In the genomic region with DNA sequence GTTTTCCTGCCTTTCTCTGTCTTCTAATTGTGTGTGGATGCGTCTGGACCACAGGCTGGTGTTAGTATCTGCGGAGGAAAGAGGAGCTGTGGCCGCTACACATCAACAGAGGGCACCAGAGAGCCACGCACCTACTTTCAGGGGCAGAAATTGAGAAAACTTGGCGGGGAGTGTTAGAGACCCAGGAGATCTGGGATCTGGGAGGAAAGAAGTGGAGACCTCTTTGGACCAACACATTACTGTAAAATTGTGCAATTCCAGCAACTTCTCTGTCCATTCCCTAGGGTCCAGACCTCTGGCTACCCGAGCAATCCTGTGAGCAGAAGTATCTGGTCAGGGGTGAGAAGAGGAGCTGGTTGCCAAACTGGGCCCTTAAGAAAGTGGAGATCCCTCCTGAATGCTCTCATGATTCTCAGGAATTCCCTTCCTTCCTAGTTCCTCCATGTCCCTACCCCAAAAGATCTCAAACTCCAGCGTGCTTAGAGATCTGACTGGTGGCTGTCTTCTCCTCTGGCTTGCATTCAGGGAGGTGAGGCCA, we compare ENCODE assay signal across 8 cellular contexts. TPM values are rescaled to one million over a fixed set of nuclear protein-coding genes. Genes with fewer than 3 reads are reported as not detected.
DNase-seq lines count a peak whose midpoint lies in the region; ATAC-seq and TF ChIP-seq lines count a peak whose summit lies in the region.

No MANE protein-coding gene starts in this region.

- no peaks in the 10 kb centered on the region for H3K9me3 Mint-ChIP-seq in activated T-cell treated with anti-CD3 and anti-CD28 coated beads, Interleukin-2, amount 50 U/mL, for 4 hours

- no peaks in the 10 kb centered on the region for H3K9me3 ChIP-seq in BLaER1 treated with 17β-estradiol and CSF1 and Interleukin-3, amounts not matched to agents 10 nM and 100 nM (replicated peaks in 1 of 11)
- H3K9me3 ChIP-seq in GM23248 (ENCODE audit: low read depth) (no peaks in the 10 kb centered on the region), osteoblast (ENCODE audit: low read depth, low read length) (no peaks in the 10 kb centered on the region)

- peaks cover 6% of the 10 kb centered on the region for H3K4me1 Mint-ChIP-seq in activated T-cell treated with anti-CD3 and anti-CD28 coated beads, Interleukin-2, amount 50 U/mL, for 4 hours (ENCODE audit: low read depth)

- H3K4me2 ChIP-seq in BLaER1 treated with 17β-estradiol and CSF1 and Interleukin-3, amounts not matched to agents 10 nM and 100 nM, result peak overlapping the region; percentile 84 to 94 (median 90)
- H3K4me2 ChIP-seq in GM23248 (ENCODE audit: unreplicated experiment) (peak overlapping the region; percentile 73), osteoblast (ENCODE audit: insufficient read depth, low read length) (peak overlapping the region; percentile 8)

- WGBS in GM23248 (ENCODE audit: low coverage in 1 of 2, low lambda C conversion rate in 2 of 2, missing lambda C conversion rate in 2 of 2), 2 experiments, result 16 to 21% methylated on average over 7 of the region's 7 CpGs

- in situ Hi-C loops in GM23248 (cut with MboI), result no loop called here

- no peaks in the 10 kb centered on the region for H3K27me3 ChIP-seq in BLaER1 treated with 17β-estradiol and CSF1 and Interleukin-3, amounts not matched to agents 10 nM and 100 nM
- no peaks in the 10 kb centered on the region for H3K27me3 ChIP-seq in GM23248 (replicated peaks; ENCODE audit: insufficient read depth)
- H3K27me3 ChIP-seq in foreskin keratinocyte, result no peaks in the 10 kb centered on the region
- peaks cover 10% of the 10 kb centered on the region for H3K27me3 ChIP-seq in osteoblast (ENCODE audit: insufficient read depth, low read length)

- H3K36me3 Mint-ChIP-seq in activated T-cell treated with anti-CD3 and anti-CD28 coated beads, Interleukin-2, amount 50 U/mL, for 4 hours (ENCODE audit: insufficient read depth), result no peaks in the 10 kb centered on the region

- H3K4me3 ChIP-seq in BLaER1 treated with 17β-estradiol and CSF1 and Interleukin-3, amounts not matched to agents 10 nM and 100 nM, result 0 out of 20 replicates have a peak overlapping the region, but pooled peaks of 1 of the 10 experiments have one; percentile 88
- no peak overlapping the region for H3K4me3 ChIP-seq in GM23248
- H3K4me3 ChIP-seq in osteoblast (ENCODE audit: insufficient read depth, low read length), result no peak overlapping the region

- H3F3A ChIP-seq in GM23248 (ENCODE audit: insufficient read depth), result peaks cover 17% of the 10 kb centered on the region; the same call in 1 of the 2 replicates

- DNase-seq in GM23248, result peak; percentile 84
- peak; percentile 13 to 37 for DNase-seq in NOMO-1 (lab: John Stamatoyannopoulos, UW; ENCODE audit: unreplicated experiment in 2 of 2)
- DNase-seq in activated T-cell treated with anti-CD3 and anti-CD28 coated beads, Interleukin-2, amount 50 U/mL, for 4 hours, result no peak
- DNase-seq in foreskin keratinocyte, result peak; percentile 29 to 66
- DNase-seq in osteoblast (ENCODE audit: insufficient read length, low spot score, missing footprints), result peak; percentile 93
- DNase-seq in NCI-H128 (lab: John Stamatoyannopoulos, UW; ENCODE audit: unreplicated experiment), result no peak

- peak overlapping the region in 1 of 11 experiments; percentile 93; a peak in 1 of 22 replicates for H3K9ac ChIP-seq in BLaER1 treated with 17β-estradiol and CSF1 and Interleukin-3, amounts not matched to agents 10 nM and 100 nM
- no peak overlapping the region for H3K9ac ChIP-seq in GM23248

- no peaks in the 10 kb centered on the region for H3K36me3 ChIP-seq in BLaER1 treated with 17β-estradiol and CSF1 and Interleukin-3, amounts not matched to agents 10 nM and 100 nM
- no peaks in the 10 kb centered on the region for H3K36me3 ChIP-seq in GM23248 (ENCODE audit: low read depth)
- H3K36me3 ChIP-seq in osteoblast (ENCODE audit: insufficient read depth, low read length), result no peaks in the 10 kb centered on the region

- H3K27ac ChIP-seq in BLaER1 treated with 17β-estradiol and CSF1 and Interleukin-3, amounts not matched to agents 10 nM and 100 nM, result peak overlapping the region in 4 of 11 experiments; percentile 8 to 88 (median 53); a peak in 2 of 22 replicates
- no peak overlapping the region; the same call in 1 of the 2 replicates for H3K27ac ChIP-seq in GM23248
- no peak overlapping the region for H3K27ac ChIP-seq in foreskin keratinocyte
- peak overlapping the region; percentile 26 for H3K27ac ChIP-seq in osteoblast (ENCODE audit: low read depth, low read length)

- no peak overlapping the region for H3K4me3 Mint-ChIP-seq in activated T-cell treated with anti-CD3 and anti-CD28 coated beads, Interleukin-2, amount 50 U/mL, for 4 hours

- H3K9me2 ChIP-seq in GM23248 (ENCODE audit: insufficient read depth), result no peaks in the 10 kb centered on the region

- H3K79me2 ChIP-seq in GM23248 (ENCODE audit: insufficient read depth) (peaks cover 41% of the 10 kb centered on the region), osteoblast (ENCODE audit: insufficient read depth, low read length) (peaks cover 36% of the 10 kb centered on the region)

- peak; percentile 35 to 61 for ATAC-seq in activated T-cell treated with anti-CD3 and anti-CD28 coated beads, Interleukin-2, amount 50 U/mL, for 4 hours
- ATAC-seq in foreskin keratinocyte, result peak; percentile 50
- no peak for ATAC-seq in HG02623 (IDR thresholded peaks at IDR 0.05; ENCODE audit: unreplicated experiment)

- H3K27me3 Mint-ChIP-seq in activated T-cell treated with anti-CD3 and anti-CD28 coated beads, Interleukin-2, amount 50 U/mL, for 4 hours (ENCODE audit: low read depth), result peaks cover 46% of the 10 kb centered on the region

- peaks cover 0 to 26% (median 14%) of the 10 kb centered on the region in 11 experiments; a peak in 18 of 22 replicates for H4K20me1 ChIP-seq in BLaER1 treated with 17β-estradiol and CSF1 and Interleukin-3, amounts not matched to agents 10 nM and 100 nM
- H4K20me1 ChIP-seq in GM23248 (ENCODE audit: insufficient read depth) (no peaks in the 10 kb centered on the region), osteoblast (ENCODE audit: insufficient read depth, low read length) (peaks cover 22% of the 10 kb centered on the region)

- H3K4me1 ChIP-seq in BLaER1 treated with 17β-estradiol and CSF1 and Interleukin-3, amounts not matched to agents 10 nM and 100 nM, result peaks cover 14 to 35% (median 26%) of the 10 kb centered on the region in 10 experiments
- H3K4me1 ChIP-seq in GM23248 (ENCODE audit: insufficient read depth) (peaks cover 31% of the 10 kb centered on the region), foreskin keratinocyte (peaks cover 13% of the 10 kb centered on the region), osteoblast (ENCODE audit: insufficient read depth, low read length) (peaks cover 26% of the 10 kb centered on the region)

- H2AFZ ChIP-seq in GM23248 (peak overlapping the region; percentile 57), osteoblast (ENCODE audit: low read length) (peak overlapping the region; percentile 25)

- TF ChIP-seq CTCF in foreskin keratinocyte (conservative IDR thresholded peaks at IDR 0.05), result peak; percentile 96
- TF ChIP-seq CTCF in osteoblast (IDR thresholded peaks at IDR 0.05; ENCODE audit: extremely low read depth, low read depth, low read length), result peak; percentile 99

RNA-seq across cellular contexts. Expression of a gene that starts 1.3 kb away (rescaled TPM):
- 108 and 110 TPM in 2 replicates for total RNA-seq in GM23248 (2014; rRNA removed; shearing (Covaris generic))
- polyA plus RNA-seq in GM23248 (2016; fragmentation: Nextera tagmentation; extraction: Ambion mirVana) (33.3 and 33.7 TPM in 2 replicates), foreskin keratinocyte (14.9 and 19.7 TPM in 2 replicates)
- under 1 TPM; 0.15 to 0.29 (median 0.16) TPM for total RNA-seq in activated T-cell treated with anti-CD3 and anti-CD28 coated beads, Interleukin-2, amount 50 U/mL, for 4 hours
- total RNA-seq in foreskin keratinocyte (73.1 and 81.4 TPM in 2 replicates), osteoblast (171 and 174 TPM in 2 replicates)

Comparison
In these comparisons a context has a peak if more than half of its experiments do, and no peak if none do; other contexts are left out.
1. H3K4me2 ChIP-seq: peak in every context shown above with its lines; median percentile 90 in BLaER1 treated with 17β-estradiol and CSF1 and Interleukin-3, amounts not matched to agents 10 nM and 100 nM; 73 in GM23248; 8 in osteoblast.
2. DNase-seq: peak in GM23248 (single experiment), NOMO-1 (2 of 2), foreskin keratinocyte (2 of 2) and osteoblast (single experiment); none in activated T-cell treated with anti-CD3 and anti-CD28 coated beads, Interleukin-2, amount 50 U/mL, for 4 hours (single experiment) and NCI-H128 (single experiment).
3. RNA of a gene that starts 1.3 kb away (total RNA-seq): 171 to 174 TPM in osteoblast, 108 to 110 TPM in GM23248 and 73.1 to 81.4 TPM in foreskin keratinocyte; 0.15 to 0.29 TPM in activated T-cell treated with anti-CD3 and anti-CD28 coated beads, Interleukin-2, amount 50 U/mL, for 4 hours; every median in the first group is over 10 times any median in the second.